In genomic region chr7:130483036-130483435, GRCh38 we compare ENCODE assay signal across 29 cellular contexts.
"Had no signal": no experiment of that assay in that cellular context is flagged by ENCODE, and none has a peak within 500 bp of the region (broad histone marks: within the 10 kb centered on the region; RNA-seq: fewer than 3 reads in every experiment).

No MANE protein-coding gene starts in this region.

- ATAC-seq: esophagus mucosa, gastrocnemius medialis, heart right ventricle, left colon, left lung, left ventricle myocardium superior, lower lobe of right lung had no signal

- FAIRE-seq: colon, endometrium, kidney had no signal

- H3K4me3 ChIP-seq: coronary artery, dorsolateral prefrontal cortex, esophagus squamous epithelium, gastrocnemius medialis, heart right ventricle, left lung, lower lobe of right lung had no signal

- H3K36me3 Mint-ChIP-seq: immature natural killer cell had no signal

- H3K9me3 ChIP-seq: esophagus squamous epithelium, gastrocnemius medialis had no signal

- H3K4me3 Mint-ChIP-seq: endodermal cell, immature natural killer cell had no signal

- H3K36me3 ChIP-seq: esophagus squamous epithelium, gastrocnemius medialis, heart right ventricle, left lung, lower lobe of right lung had no signal

- H3K4me1 ChIP-seq: gastrocnemius medialis had no signal

- H3K9me3 Mint-ChIP-seq: endodermal cell had no signal

- DNase-seq: dermis blood vessel endothelial cell; dorsolateral prefrontal cortex; effector CD4-positive, alpha-beta T cell; effector memory CD4-positive, alpha-beta T cell; endodermal cell; erythroblast; esophagus squamous epithelium; foreskin fibroblast; foreskin melanocyte; gastrocnemius medialis; glutamatergic neuron; head of caudate nucleus; heart right ventricle; hypothalamus; immature natural killer cell; islet precursor cell; kidney; kidney glomerular epithelial cell; left colon; left lung; left ventricle myocardium superior; lower lobe of right lung; mesendoderm; midbrain had no signal

- H3K27ac Mint-ChIP-seq: endodermal cell, immature natural killer cell had no signal

- H3K27ac ChIP-seq: coronary artery, dorsolateral prefrontal cortex, epithelial cell of prostate, esophagus squamous epithelium, gastrocnemius medialis, heart right ventricle, left lung, lower lobe of right lung had no signal
